Comparison of ENCODE assay signal across 32 cellular contexts in the genomic region with DNA sequence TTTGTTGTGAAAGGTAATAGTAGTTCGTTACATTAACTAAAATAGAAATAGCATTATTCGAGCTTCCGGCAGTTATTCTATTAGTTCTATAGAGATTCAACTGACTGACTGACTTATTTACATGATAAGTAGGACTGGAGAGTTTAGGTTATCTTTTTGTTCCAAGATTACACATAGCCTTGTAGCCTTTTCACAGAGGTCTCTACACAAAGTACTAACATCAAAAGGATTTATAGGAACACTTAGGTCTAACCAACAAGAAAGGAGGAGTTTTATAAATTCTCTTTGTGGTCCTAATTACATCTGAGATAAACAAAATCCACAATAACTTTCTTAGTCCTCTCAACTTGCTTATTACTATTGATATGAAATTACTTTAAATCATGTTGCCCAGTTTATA.
"Had no signal": no experiment of that assay in that cellular context is flagged by ENCODE, and none has a peak within 500 bp of the region (broad histone marks: within the 10 kb centered on the region; RNA-seq: fewer than 3 reads in every experiment).

No MANE protein-coding gene starts in this region.

- ATAC-seq: activated CD4-positive, alpha-beta T cell treated with anti-CD3 and anti-CD28 coated beads for 36 hours; activated CD4-positive, CD25-positive, alpha-beta regulatory T cell treated with anti-CD3 and anti-CD28 coated beads, Interleukin-2, amount 50 U/mL, for 24 hours; activated CD8-positive, alpha-beta memory T cell treated with anti-CD3 and anti-CD28 coated beads, Interleukin-2, amount 10 ng/mL, durations not matched to agents 7 days and 5 days; activated CD8-positive, alpha-beta T cell treated with anti-CD3 and anti-CD28 coated beads for 36 hours; activated CD8-positive, alpha-beta T cell treated with anti-CD3 and anti-CD28 coated beads, Interleukin-2, amount 10 ng/mL, durations not matched to agents 7 days and 5 days; T-helper 17 cell; WTC11 had no signal

- H3K36me3 ChIP-seq: WERI-Rb-1 had no signal

- H3K27ac ChIP-seq: VCaP, WERI-Rb-1 had no signal

- DNase-seq: activated B cell treated with CpG ODN at 0.5 μM for 24 hours; activated CD4-positive, alpha-beta memory T cell treated with anti-CD3 and anti-CD28 coated beads for 36 hours; activated CD4-positive, alpha-beta memory T cell treated with anti-CD3 and anti-CD28 coated beads, Interleukin-2, amount 10 ng/mL, durations not matched to agents 7 days and 5 days; activated CD4-positive, alpha-beta T cell treated with anti-CD3 and anti-CD28 coated beads for 1 hour; activated CD4-positive, alpha-beta T cell treated with anti-CD3 and anti-CD28 coated beads for 36 hours; activated CD4-positive, alpha-beta T cell treated with anti-CD3 and anti-CD28 coated beads for 4 hours; activated CD4-positive, alpha-beta T cell treated with anti-CD3 and anti-CD28 coated beads for 48 hours; activated CD4-positive, alpha-beta T cell treated with anti-CD3 and anti-CD28 coated beads, Interleukin-2, amount 10 ng/mL, durations not matched to agents 24 days and 14 days; activated CD4-positive, alpha-beta T cell treated with anti-CD3 and anti-CD28 coated beads, Interleukin-2, amount 10 ng/mL, durations not matched to agents 7 days and 5 days; activated CD4-positive, alpha-beta T cell treated with anti-CD3 and anti-CD28 coated beads, Interleukin-2, amount 50 U/mL, for 1 hour; activated CD4-positive, alpha-beta T cell treated with anti-CD3 and anti-CD28 coated beads, Interleukin-2, amount 50 U/mL, for 4 hours; activated CD4-positive, alpha-beta T cell treated with anti-CD3 and anti-CD28 coated beads, Interleukin-2, amount 50 U/mL, for 48 hours; activated CD4-positive, CD25-positive, alpha-beta regulatory T cell; activated CD4-positive, CD25-positive, alpha-beta regulatory T cell treated with anti-CD3 and anti-CD28 coated beads, Interleukin-2, amount 50 U/mL, for 72 hours; activated CD8-positive, alpha-beta memory T cell treated with anti-CD3 and anti-CD28 coated beads for 24 hours; activated CD8-positive, alpha-beta memory T cell treated with anti-CD3 and anti-CD28 coated beads, Interleukin-2, amount 10 ng/mL, durations not matched to agents 7 days and 5 days; activated CD8-positive, alpha-beta memory T cell treated with anti-CD3 and anti-CD28 coated beads, Interleukin-2, amount 50 U/mL, for 4 hours; activated CD8-positive, alpha-beta memory T cell treated with anti-CD3 and anti-CD28 coated beads, Interleukin-2, amount 50 U/mL, for 48 hours; activated CD8-positive, alpha-beta T cell treated with anti-CD3 and anti-CD28 coated beads for 36 hours; activated CD8-positive, alpha-beta T cell treated with anti-CD3 and anti-CD28 coated beads, Interleukin-2, amount 10 ng/mL, durations not matched to agents 7 days and 5 days; activated T-cell treated with anti-CD3 and anti-CD28 coated beads for 4 hours; activated T-cell treated with anti-CD3 and anti-CD28 coated beads, Interleukin-2, amount 50 U/mL, for 1 hour; activated T-cell treated with anti-CD3 and anti-CD28 coated beads, Interleukin-2, amount 50 U/mL, for 24 hours; T-helper 1 cell; T-helper 17 cell; T-helper 2 cell; T-helper 9 cell; T1000; WERI-Rb-1 had no signal
